In genomic region chr4:185235480-185236154, GRCh38 we compare ENCODE assay signal across 19 cellular contexts. TPM values are rescaled to one million over a fixed set of nuclear protein-coding genes. Genes with fewer than 3 reads are reported as not detected.
DNase-seq lines count a peak whose midpoint lies in the region; ATAC-seq and TF ChIP-seq lines count a peak whose summit lies in the region.
"Had no signal": no experiment of that assay in that cellular context is flagged by ENCODE, and none has a peak within 500 bp of the region (broad histone marks: within the 10 kb centered on the region; RNA-seq: fewer than 3 reads in every experiment).

No MANE protein-coding gene starts in this region.

- TF ChIP-seq RAD21 in SK-N-SH (IDR thresholded peaks at IDR 0.05; ENCODE audit: low read length): no peak

- H2AFZ ChIP-seq in SK-N-SH (ENCODE audit: low read depth): no peak overlapping the region

- peaks cover 4% of the 10 kb centered on the region for H3K9me3 Mint-ChIP-seq in osteocyte (ENCODE audit: unreplicated experiment)
- H3K9me3 Mint-ChIP-seq in activated CD8-positive, alpha-beta memory T cell treated with anti-CD3 and anti-CD28 coated beads, Interleukin-2, amount 10 ng/mL, durations not matched to agents 7 days and 5 days (ENCODE audit: low read depth): no peaks in the 10 kb centered on the region

- intact Hi-C loops in heart right ventricle (cut with DNase I): no loop called here

- peaks cover 20% of the 10 kb centered on the region for H4K20me1 ChIP-seq in SK-N-SH (ENCODE audit: insufficient read depth)

- H3K36me3 ChIP-seq in SK-N-SH (replicated peaks in 1 of 2; ENCODE audit: control insufficient read depth in 1 of 2, insufficient read depth in 2 of 2, low read length in 1 of 2) (no peaks in the 10 kb centered on the region), heart right ventricle (no peaks in the 10 kb centered on the region)

- H3K4me2 ChIP-seq in SK-N-SH: 0 out of 2 replicates have a peak overlapping the region, but pooled peaks have one; percentile 8
- H3K4me2 ChIP-seq: BLaER1 treated with 17β-estradiol and CSF1 and Interleukin-3, amounts not matched to agents 10 nM and 100 nM had no signal

- 68% methylated on average over 11 of the region's 11 CpGs for WGBS in SK-N-SH (ENCODE audit: low lambda C conversion rate)
- WGBS in heart right ventricle, 2 donors: 61 to 69% methylated on average over 11 of the region's 11 CpGs

- H3K27me3 ChIP-seq in SK-N-SH (ENCODE audit: insufficient read depth) (no peaks in the 10 kb centered on the region), heart right ventricle (no peaks in the 10 kb centered on the region)
- H3K27me3 ChIP-seq: BLaER1 treated with 17β-estradiol and CSF1 and Interleukin-3, amounts not matched to agents 10 nM and 100 nM had no signal

- H3K9ac ChIP-seq in SK-N-SH: no peak overlapping the region
- H3K9ac ChIP-seq: BLaER1 treated with 17β-estradiol and CSF1 and Interleukin-3, amounts not matched to agents 10 nM and 100 nM had no signal

- H3K9me2 ChIP-seq in SK-N-SH: no peaks in the 10 kb centered on the region

- TF ChIP-seq CTCF in SK-N-SH (IDR thresholded peaks at IDR 0.05): no peak
- no peak for TF ChIP-seq CTCF in heart right ventricle (IDR thresholded peaks at IDR 0.05)
- TF ChIP-seq CTCF in osteocyte (IDR thresholded peaks at IDR 0.05): no peak

- H3K9me3 ChIP-seq in SK-N-SH (no peaks in the 10 kb centered on the region), heart right ventricle (peaks cover 0 to 11% (median 0%) of the 10 kb centered on the region in 11 donors)

- peak overlapping the region in 1 of 2 experiments; percentile 19; a peak in 3 of 4 replicates for H3K27ac ChIP-seq in SK-N-SH (ENCODE audit: low read depth in 2 of 2, low read length in 1 of 2)
- H3K27ac ChIP-seq in heart right ventricle: no peak overlapping the region
- H3K27ac ChIP-seq: BLaER1 treated with 17β-estradiol and CSF1 and Interleukin-3, amounts not matched to agents 10 nM and 100 nM had no signal

- DNase-seq in ELF-1 (ENCODE audit: low read depth, low spot score) (peak; percentile 85), SK-N-SH (peak; percentile 71), heart right ventricle (no peak), osteocyte (ENCODE audit: extremely low spot score, unreplicated experiment) (no peak), NOMO-1 treated with DMSO at 0.1 percent for 48 hours (lab: John Stamatoyannopoulos, UW; ENCODE audit: unreplicated experiment) (no peak)
- DNase-seq in activated CD8-positive, alpha-beta memory T cell treated with anti-CD3 and anti-CD28 coated beads, Interleukin-2, amount 10 ng/mL, durations not matched to agents 7 days and 5 days: no peak
- DNase-seq: activated T-cell treated with anti-CD3 and anti-CD28 coated beads, Interleukin-2, amount 50 U/mL, for 48 hours; amygdala; effector memory CD4-positive, alpha-beta T cell; glutamatergic neuron; mammary epithelial cell; NCI-H1436 treated with DMSO at 0.1 percent for 48 hours; posterior cingulate gyrus; stimulated activated CD4-positive, alpha-beta T cell treated with anti-CD3 and anti-CD28 coated beads, Interleukin-2, amount 100 ng/mL, for 48 hours; stimulated activated naive CD8-positive, alpha-beta T cell treated with anti-CD3 and anti-CD28 coated beads, Interleukin-15, Interleukin-2, amounts not matched to agents 100 U/mL and 50 U/mL, for 24 hours had no signal

- H3K4me3 ChIP-seq in SK-N-SH (ENCODE audit: low read depth in 2 of 2, low read length in 1 of 2) (no peak overlapping the region), heart right ventricle (no peak overlapping the region)
- H3K4me3 ChIP-seq: BLaER1 treated with 17β-estradiol and CSF1 and Interleukin-3, amounts not matched to agents 10 nM and 100 nM had no signal

- CTCF ChIA-PET in SK-N-SH (lab: Yijun Ruan, JAX): interaction anchor here (1.0 to 1.5 kb wide), 4 partner anchors 8 to 26 kb away, joined by 3 to 4 read pairs (median 3); partner anchors contain the start of gene SNX25
- CTCF ChIA-PET in activated CD8-positive, alpha-beta memory T cell treated with anti-CD3 and anti-CD28 coated beads, Interleukin-2, amount 10 ng/mL, durations not matched to agents 7 days and 5 days (lab: Charles Lee): no interaction called here

- H3K36me3 Mint-ChIP-seq in osteocyte (ENCODE audit: unreplicated experiment): peaks cover 6% of the 10 kb centered on the region
- H3K36me3 Mint-ChIP-seq in activated CD8-positive, alpha-beta memory T cell treated with anti-CD3 and anti-CD28 coated beads, Interleukin-2, amount 10 ng/mL, durations not matched to agents 7 days and 5 days: peaks cover 10% of the 10 kb centered on the region

- POLR2A ChIA-PET in SK-N-SH (lab: Yijun Ruan, JAX): no interaction called here

- no peak overlapping the region for H3K4me3 Mint-ChIP-seq in osteocyte (ENCODE audit: unreplicated experiment)
- no peak overlapping the region for H3K4me3 Mint-ChIP-seq in activated CD8-positive, alpha-beta memory T cell treated with anti-CD3 and anti-CD28 coated beads, Interleukin-2, amount 10 ng/mL, durations not matched to agents 7 days and 5 days

- H3K4me1 ChIP-seq in SK-N-SH (ENCODE audit: control insufficient read depth in 1 of 2, insufficient read depth in 2 of 2, low read depth in 1 of 2, low read length in 1 of 2) (peaks cover 6 to 18% of the 10 kb centered on the region in 2 experiments; a peak in 3 of 4 replicates), heart right ventricle (peaks cover 0 to 32% (median 11%) of the 10 kb centered on the region in 9 donors)

- H3K79me2 ChIP-seq in SK-N-SH (ENCODE audit: insufficient read depth): peaks cover 88% of the 10 kb centered on the region

- H3K27me3 Mint-ChIP-seq in osteocyte (ENCODE audit: unreplicated experiment): no peaks in the 10 kb centered on the region
- H3K27me3 Mint-ChIP-seq in activated CD8-positive, alpha-beta memory T cell treated with anti-CD3 and anti-CD28 coated beads, Interleukin-2, amount 10 ng/mL, durations not matched to agents 7 days and 5 days: no peaks in the 10 kb centered on the region

- ATAC-seq in heart right ventricle: peak in 6 of 8 donors; percentile 42 to 80 (median 54)
- ATAC-seq in activated CD8-positive, alpha-beta memory T cell treated with anti-CD3 and anti-CD28 coated beads, Interleukin-2, amount 10 ng/mL, durations not matched to agents 7 days and 5 days: no peak
- no peak for ATAC-seq in HG03432 (IDR thresholded peaks at IDR 0.05; ENCODE audit: unreplicated experiment)
- ATAC-seq in esophagus mucosa: no peak
- ATAC-seq: activated CD4-positive, CD25-positive, alpha-beta regulatory T cell treated with anti-CD3 and anti-CD28 coated beads, Interleukin-2, amount 50 U/mL, for 24 hours; stimulated activated naive CD8-positive, alpha-beta T cell treated with anti-CD3 and anti-CD28 coated beads, Interleukin-15, Interleukin-2, amounts not matched to agents 100 U/mL and 50 U/mL, for 24 hours had no signal

- TF ChIP-seq EP300 in SK-N-SH (IDR thresholded peaks at IDR 0.05; ENCODE audit: borderline replicate concordance in 1 of 2, low read depth in 1 of 2, low read length in 1 of 2): peak in 1 of 2 experiments; percentile 41; a peak in 1 of 4 replicates

- peaks cover 38% of the 10 kb centered on the region for H3K4me1 Mint-ChIP-seq in osteocyte (ENCODE audit: unreplicated experiment)
- peaks cover 8% of the 10 kb centered on the region for H3K4me1 Mint-ChIP-seq in activated CD8-positive, alpha-beta memory T cell treated with anti-CD3 and anti-CD28 coated beads, Interleukin-2, amount 10 ng/mL, durations not matched to agents 7 days and 5 days

- H3F3A ChIP-seq in SK-N-SH (replicated peaks; ENCODE audit: insufficient read depth): peaks cover 4% of the 10 kb centered on the region

- H3K27ac Mint-ChIP-seq in osteocyte (ENCODE audit: unreplicated experiment): peak overlapping the region; percentile 34
- no peak overlapping the region for H3K27ac Mint-ChIP-seq in activated CD8-positive, alpha-beta memory T cell treated with anti-CD3 and anti-CD28 coated beads, Interleukin-2, amount 10 ng/mL, durations not matched to agents 7 days and 5 days

TF ChIP-seq in SK-N-SH, 30 proteins besides CTCF, POLR2A, EP300 and RAD21 (continues in another document):
- TF ChIP-seq PBX3 (IDR thresholded peaks at IDR 0.05) (no peak), NFIC (IDR thresholded peaks at IDR 0.05; ENCODE audit: borderline replicate concordance) (no peak), ELF1 (IDR thresholded peaks at IDR 0.05) (no peak), RCOR1 (IDR thresholded peaks at IDR 0.05; ENCODE audit: low read length) (peak; percentile 80), TAF1 (IDR thresholded peaks at IDR 0.05; ENCODE audit: borderline replicate concordance, low read depth, low read length) (no peak), POLR2AphosphoS5 (IDR thresholded peaks at IDR 0.05; ENCODE audit: low read depth, low read length) (no peak), RXRA (IDR thresholded peaks at IDR 0.05; ENCODE audit: borderline replicate concordance, low read depth) (no peak)

RNA-seq across cellular contexts. Expression of gene SNX25, which starts 26.2 kb away (rescaled TPM):
- polyA plus RNA-seq in SK-N-SH (2012; rRNA removed) (8.5 and 11.4 TPM in 2 replicates), heart right ventricle (1 to 10 TPM; 4.4 to 6.3 TPM)
- 12.0 and 14.0 TPM in 2 replicates for polyA plus RNA-seq in SK-N-SH (2012; cell fraction: cytosol; rRNA removed)
- polyA plus RNA-seq in SK-N-SH (2012; cell fraction: nucleus; rRNA removed): 6.6 and 13.2 TPM in 2 replicates
- total RNA-seq in heart right ventricle (10 to 100 TPM in 3 of 10 donors, 1 to 10 TPM in 7; 7.4 to 12.6 (median 9.8) TPM), osteocyte (44.4 and 46.0 TPM in 2 replicates), esophagus mucosa (7.4 TPM)
- total RNA-seq in activated CD8-positive, alpha-beta memory T cell treated with anti-CD3 and anti-CD28 coated beads, Interleukin-2, amount 10 ng/mL, durations not matched to agents 7 days and 5 days: 10 to 100 TPM; 16.2 to 16.9 TPM

RNA-seq across cellular contexts. Expression of gene CFAP97, which starts 31.8 kb away (rescaled TPM):
- polyA plus RNA-seq in SK-N-SH (2012; rRNA removed) (10.6 and 14.1 TPM in 2 replicates), heart right ventricle (1 to 10 TPM; 3.3 to 4.0 TPM)
- polyA plus RNA-seq in SK-N-SH (2012; cell fraction: cytosol; rRNA removed): 18.9 and 23.0 TPM in 2 replicates
- 5.7 and 11.4 TPM in 2 replicates for polyA plus RNA-seq in SK-N-SH (2012; cell fraction: nucleus; rRNA removed)
- total RNA-seq in heart right ventricle (10 to 100 TPM; 10.6 to 20.9 (median 13.0) TPM), osteocyte (45.8 and 54.0 TPM in 2 replicates), esophagus mucosa (23.7 TPM)
- 10 to 100 TPM; 30.8 to 31.8 TPM for total RNA-seq in activated CD8-positive, alpha-beta memory T cell treated with anti-CD3 and anti-CD28 coated beads, Interleukin-2, amount 10 ng/mL, durations not matched to agents 7 days and 5 days

Comparison
In these comparisons a context has a peak if more than half of its experiments do, and no peak if none do; other contexts are left out.
1. DNase-seq: peak in ELF-1 (single experiment) and SK-N-SH (single experiment); none in heart right ventricle (0 of 2), osteocyte (single experiment), activated CD8-positive, alpha-beta memory T cell treated with anti-CD3 and anti-CD28 coated beads, Interleukin-2, amount 10 ng/mL, durations not matched to agents 7 days and 5 days (single experiment) and NOMO-1 treated with DMSO at 0.1 percent for 48 hours (single experiment).
2. ATAC-seq: peak in heart right ventricle (6 of 8); none in activated CD8-positive, alpha-beta memory T cell treated with anti-CD3 and anti-CD28 coated beads, Interleukin-2, amount 10 ng/mL, durations not matched to agents 7 days and 5 days (single experiment), HG03432 (single experiment) and esophagus mucosa (single experiment).